ENCODE assay signal across 1 cellular context in the genomic region with DNA sequence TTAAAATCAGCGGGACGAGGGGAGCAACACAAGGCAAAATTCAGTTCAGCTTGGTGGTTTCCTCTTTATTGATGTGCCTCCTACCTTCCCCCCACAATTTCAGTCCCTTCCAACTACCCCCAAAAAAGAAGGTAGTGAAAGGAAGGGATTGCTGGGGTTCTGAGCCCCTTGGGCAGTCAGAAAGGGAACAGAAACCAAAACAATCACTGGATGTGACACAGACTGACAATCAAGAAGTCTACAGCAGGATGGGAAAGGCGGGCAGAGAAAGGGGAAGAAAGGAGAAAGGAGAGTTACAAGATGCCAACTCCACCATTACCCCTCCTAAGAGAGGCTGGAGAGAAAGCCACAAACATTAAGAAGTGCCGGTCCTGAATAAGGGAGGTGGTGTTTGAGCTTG.
TF ChIP-seq lines count a peak whose summit lies in the region.

No MANE protein-coding gene starts in this region.

TF ChIP-seq in K562, 482 proteins besides CTCF, POLR2A, EP300 and RAD21:
- no peak for TF ChIP-seq ZFP1 (CRISPR knock-in tag; IDR thresholded peaks at IDR 0.05)
- no peak for TF ChIP-seq ZNF444 (CRISPR knock-in tag; IDR thresholded peaks at IDR 0.05)
- TF ChIP-seq PPARD (CRISPR knock-in tag; IDR thresholded peaks at IDR 0.05) = no peak
- no peak for TF ChIP-seq ZBED1 (IDR thresholded peaks at IDR 0.05)
- no peak for TF ChIP-seq IRF2 (CRISPR knock-in tag; IDR thresholded peaks at IDR 0.05)
- no peak for TF ChIP-seq SIN3B (IDR thresholded peaks at IDR 0.05; ENCODE audit: low read depth)
- no peak for TF ChIP-seq CBFA2T2 (conservative IDR thresholded peaks at IDR 0.05)
- TF ChIP-seq ILK (tag; IDR thresholded peaks at IDR 0.05; ENCODE audit: borderline replicate concordance, low read depth) = no peak
- no peak for TF ChIP-seq KLF16 (IDR thresholded peaks at IDR 0.05)
